ENCODE assay signal across 8 cellular contexts in the genomic region with DNA sequence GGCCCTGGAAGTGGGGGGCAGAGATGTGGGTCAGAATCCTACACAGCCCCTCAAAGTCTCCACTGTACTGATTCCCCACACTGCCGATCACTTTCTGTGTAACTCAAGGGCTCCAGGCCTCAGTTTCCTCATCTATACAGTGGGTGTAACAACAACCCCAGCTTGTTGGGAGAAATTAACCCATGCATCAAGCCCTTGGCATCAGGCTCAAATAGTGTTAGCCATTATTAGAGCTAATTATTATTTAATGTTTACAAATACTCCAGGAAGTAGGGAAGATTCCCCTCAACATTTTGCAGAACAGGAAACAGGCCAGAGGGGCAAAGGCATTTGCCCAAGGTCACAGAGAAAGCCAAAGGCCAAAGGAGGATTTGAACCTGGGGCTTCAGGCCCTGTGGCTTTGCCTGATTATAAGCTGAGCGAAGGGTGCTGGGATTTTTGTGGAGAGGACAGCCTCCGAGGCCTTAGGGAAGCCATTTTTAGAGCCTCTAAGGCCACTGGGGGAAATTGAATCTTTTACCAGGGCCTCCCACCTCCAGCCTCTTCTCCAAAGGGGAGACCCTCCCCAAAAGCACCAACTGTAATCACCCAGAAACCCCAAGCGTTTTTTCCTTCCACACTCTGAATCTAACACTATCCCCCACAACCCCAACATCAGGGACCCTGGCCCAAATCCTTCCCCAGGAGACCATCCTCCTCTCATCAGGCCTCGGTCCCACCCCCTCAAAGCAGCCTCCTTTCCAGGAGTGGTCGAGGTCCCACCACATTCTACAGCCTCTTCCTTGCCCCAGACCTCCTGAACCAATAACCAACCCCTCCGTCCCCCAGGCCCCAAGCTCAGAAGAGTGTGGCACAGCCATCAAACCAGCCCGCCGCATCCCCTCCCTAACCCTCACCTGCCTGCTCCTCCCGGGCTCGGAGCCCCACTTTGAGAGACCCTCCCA. TPM values are rescaled to one million over a fixed set of nuclear protein-coding genes. Genes with fewer than 3 reads are reported as not detected.
DNase-seq lines count a peak whose midpoint lies in the region; ATAC-seq and TF ChIP-seq lines count a peak whose summit lies in the region.

No MANE protein-coding gene starts in this region.

- peak overlapping the region; percentile 85 for H3K27ac ChIP-seq in cardiac muscle cell
- peak overlapping the region in 3 of 5 donors; percentile 73 to 95 (median 74) for H3K27ac ChIP-seq in adrenal gland
- H3K27ac ChIP-seq in layer of hippocampus (ENCODE audit: low read depth, low read length) = peak overlapping the region; percentile 85
- H3K27ac ChIP-seq in thyroid gland = peak overlapping the region; percentile 80 to 90 (median 86)

- no peak for ATAC-seq in left cardiac atrium

- H3K4me1 ChIP-seq in cardiac muscle cell (ENCODE audit: low read depth) (peaks cover 3% of the 10 kb centered on the region), adrenal gland (replicated peaks in 1 of 2) (peaks cover 2 to 13% of the 10 kb centered on the region in 2 donors), thyroid gland (peaks cover 6 to 11% of the 10 kb centered on the region in 2 donors)

- no peak for TF ChIP-seq POLR2A in adrenal gland (IDR thresholded peaks at IDR 0.05)
- TF ChIP-seq POLR2A in thyroid gland (IDR thresholded peaks at IDR 0.05) = no peak

- intact Hi-C loops in left cardiac atrium (cut with DNase I) = no loop called here
- intact Hi-C loops in adrenal gland (cut with DNase I) = no loop called here
- intact Hi-C loops in thyroid gland (cut with DNase I) = no loop called here

- TF ChIP-seq CTCF in cardiac muscle cell (IDR thresholded peaks at IDR 0.05; ENCODE audit: low read depth, low read length) (no peak), adrenal gland (IDR thresholded peaks at IDR 0.05) (no peak), thyroid gland (IDR thresholded peaks at IDR 0.05) (no peak)

- H3K27me3 ChIP-seq in cardiac muscle cell (no peaks in the 10 kb centered on the region), adrenal gland (no peaks in the 10 kb centered on the region), layer of hippocampus (ENCODE audit: control insufficient read depth, insufficient read depth, low read length) (no peaks in the 10 kb centered on the region), thyroid gland (no peaks in the 10 kb centered on the region)

- DNase-seq in cardiac muscle cell (ENCODE audit: low read depth in 1 of 2, low spot score in 1 of 2) (peak in 1 of 2 donors; percentile 58), left cardiac atrium (no peak), adrenal gland (no peak), thyroid gland (no peak), DMS53 (lab: John Stamatoyannopoulos, UW) (no peak), NCI-H774 (lab: John Stamatoyannopoulos, UW) (no peak), foreskin melanocyte (no peak)

- H3K4me3 ChIP-seq in cardiac muscle cell (peak overlapping the region; percentile 97), adrenal gland (peak overlapping the region in 2 of 4 donors; percentile 40 to 76), thyroid gland (replicated peaks in 1 of 3) (peak overlapping the region in 2 of 3 donors; percentile 58 to 61)

- H3K9me3 ChIP-seq in cardiac muscle cell (ENCODE audit: low read depth) (no peaks in the 10 kb centered on the region), adrenal gland (replicated peaks in 1 of 3) (no peaks in the 10 kb centered on the region), thyroid gland (no peaks in the 10 kb centered on the region)

- H3K36me3 ChIP-seq in cardiac muscle cell = peaks cover 26% of the 10 kb centered on the region
- H3K36me3 ChIP-seq in adrenal gland (replicated peaks in 1 of 2) = peaks cover 0 to 36% of the 10 kb centered on the region in 2 donors
- H3K36me3 ChIP-seq in thyroid gland = peaks cover 17 to 31% of the 10 kb centered on the region in 2 donors

- 13 to 35% (median 17%) methylated on average over 7 to 11 of the region's 11 CpGs for WGBS in adrenal gland, 4 donors
- WGBS in thyroid gland, 2 donors = 23 to 27% methylated on average over 10 to 11 of the region's 11 CpGs

RNA-seq across cellular contexts. Expression of gene FKBP8, which starts 1.1 kb away (rescaled TPM):
- 514 and 568 TPM in 2 replicates for total RNA-seq in cardiac muscle cell
- polyA plus RNA-seq in cardiac muscle cell = 398 and 473 TPM in 2 replicates
- total RNA-seq in left cardiac atrium = 100 to 1,000 TPM; 169 to 174 TPM
- total RNA-seq in adrenal gland = 100 to 1,000 TPM; 171 to 463 (median 265) TPM
- 100 to 1,000 TPM in 2 of 3 donors, 10 to 100 TPM in 1; 26.3 to 816 (median 417) TPM for polyA plus RNA-seq in adrenal gland
- 100 to 1,000 TPM; 238 to 394 (median 314) TPM for total RNA-seq in thyroid gland

RNA-seq across cellular contexts. Expression of gene KXD1, which starts 15.4 kb away (rescaled TPM):
- total RNA-seq in cardiac muscle cell (137 and 160 TPM in 2 replicates), left cardiac atrium (10 to 100 TPM; 53.0 to 53.4 TPM), adrenal gland (100 to 1,000 TPM in 3 of 8 donors, 10 to 100 TPM in 5; 72.4 to 165 (median 87.5) TPM), thyroid gland (100 to 1,000 TPM in 2 of 4 donors, 10 to 100 TPM in 2; 98.1 to 117 (median 103) TPM)
- polyA plus RNA-seq in cardiac muscle cell (111 and 127 TPM in 2 replicates), adrenal gland (100 to 1,000 TPM in 1 of 3 donors, 10 to 100 TPM in 2; 74.2 to 120 (median 79.4) TPM)

RNA-seq across cellular contexts. Expression of gene ELL, which starts 20.4 kb away (rescaled TPM):
- total RNA-seq in cardiac muscle cell (19.4 and 20.7 TPM in 2 replicates), left cardiac atrium (10 to 100 TPM; 10.8 to 18.7 TPM), adrenal gland (10 to 100 TPM in 7 of 8 donors, 1 to 10 TPM in 1; 9.8 to 28.3 (median 15.2) TPM), thyroid gland (10 to 100 TPM; 10.8 to 31.0 (median 11.5) TPM)
- polyA plus RNA-seq in cardiac muscle cell (14.8 and 18.2 TPM in 2 replicates), adrenal gland (10 to 100 TPM in 1 of 3 donors, 1 to 10 TPM in 2; 1.8 to 14.3 (median 9.1) TPM)

RNA-seq across cellular contexts. Expression of gene UBA52, which starts 29.4 kb away (rescaled TPM):
- 387 and 390 TPM in 2 replicates for total RNA-seq in cardiac muscle cell
- polyA plus RNA-seq in cardiac muscle cell = 415 and 457 TPM in 2 replicates
- 100 to 1,000 TPM; 696 to 720 TPM for total RNA-seq in left cardiac atrium
- total RNA-seq in adrenal gland = 1,000 to 10,000 TPM in 6 of 8 donors, 100 to 1,000 TPM in 2; 781 to 1,331 (median 1,042) TPM
- polyA plus RNA-seq in adrenal gland = 1,000 to 10,000 TPM in 2 of 3 donors, 100 to 1,000 TPM in 1; 950 to 1,900 (median 1,669) TPM
- total RNA-seq in thyroid gland = 100 to 1,000 TPM; 395 to 726 (median 521) TPM

RNA-seq across cellular contexts. Expression of gene REX1BD, which starts 46.3 kb away (rescaled TPM):
- total RNA-seq in cardiac muscle cell = 130 and 133 TPM in 2 replicates
- polyA plus RNA-seq in cardiac muscle cell = 141 and 179 TPM in 2 replicates
- 10 to 100 TPM; 65.3 to 76.0 TPM for total RNA-seq in left cardiac atrium
- 100 to 1,000 TPM in 3 of 8 donors, 10 to 100 TPM in 5; 56.1 to 268 (median 91.7) TPM for total RNA-seq in adrenal gland
- 100 to 1,000 TPM in 2 of 3 donors, 1 to 10 TPM in 1; 8.8 to 156 (median 148) TPM for polyA plus RNA-seq in adrenal gland
- total RNA-seq in thyroid gland = 100 to 1,000 TPM in 2 of 4 donors, 10 to 100 TPM in 2; 57.4 to 137 (median 101) TPM
